In genomic region chr19:38729653-38730469, GRCh38 we compare ENCODE assay signal across 8 cellular contexts. TPM values are rescaled to one million over a fixed set of nuclear protein-coding genes. Genes with fewer than 3 reads are reported as not detected.
A peak's percentile ranks its signal among the peaks of the same experiment; 100 is the strongest.
DNase-seq lines count a peak whose midpoint lies in the region; ATAC-seq, FAIRE-seq and TF ChIP-seq lines count a peak whose summit lies in the region.

No MANE protein-coding gene starts in this region.

- 76 to 93% methylated on average over 14 to 16 of the region's 17 CpGs for WGBS in upper lobe of left lung, 2 donors

- POLR2A ChIA-PET in AG04450 (lab: Yijun Ruan, JAX): interaction anchor here (0.6 kb wide), 1 partner anchor 102 kb away, joined by 3 read pairs; no protein-coding TSS in a partner anchor

- H2AFZ ChIP-seq in osteoblast (ENCODE audit: low read length): no peak overlapping the region

- ATAC-seq in esophagus mucosa: peak; percentile 46
- ATAC-seq in upper lobe of left lung (ENCODE audit: low FRiP score in 2 of 2): peak; percentile 68 to 69
- ATAC-seq in HG02840 (IDR thresholded peaks at IDR 0.05; ENCODE audit: low FRiP score, unreplicated experiment): no peak

- H3K9me3 ChIP-seq in AG04450 (ENCODE audit: control insufficient read depth, insufficient read depth, low read length) (no peaks in the 10 kb centered on the region; the same call in 1 of the 2 replicates), osteoblast (ENCODE audit: low read depth, low read length) (no peaks in the 10 kb centered on the region), upper lobe of left lung (no peaks in the 10 kb centered on the region)

- H3K36me3 ChIP-seq in osteoblast (ENCODE audit: insufficient read depth, low read length) (peaks cover 74% of the 10 kb centered on the region), upper lobe of left lung (peaks cover 26 to 74% (median 62%) of the 10 kb centered on the region in 4 donors)

- H3K4me1 ChIP-seq in osteoblast (ENCODE audit: insufficient read depth, low read length) (peaks cover 3% of the 10 kb centered on the region), upper lobe of left lung (peaks cover 34 to 66% (median 37%) of the 10 kb centered on the region in 4 donors)

- H3K79me2 ChIP-seq in osteoblast (ENCODE audit: insufficient read depth, low read length): peaks cover 10% of the 10 kb centered on the region

- H4K20me1 ChIP-seq in osteoblast (ENCODE audit: insufficient read depth, low read length): peaks cover 12% of the 10 kb centered on the region

- no peak for TF ChIP-seq POLR2A in upper lobe of left lung (IDR thresholded peaks at IDR 0.05)

- H3K4me3 ChIP-seq in AG04450 (ENCODE audit: low read depth, low read length) (no peak overlapping the region), osteoblast (ENCODE audit: insufficient read depth, low read length) (no peak overlapping the region), upper lobe of left lung (no peak overlapping the region)

- no peak overlapping the region for H3K4me2 ChIP-seq in osteoblast (ENCODE audit: insufficient read depth, low read length)

- TF ChIP-seq EP300 in upper lobe of left lung (IDR thresholded peaks at IDR 0.05): no peak

- peak; percentile 73 for FAIRE-seq in GM18507 (lab: Jason Lieb, UNC)

- H3K27ac ChIP-seq in AG04450 (ENCODE audit: low read depth, low read length): no peak overlapping the region
- no peak overlapping the region for H3K27ac ChIP-seq in osteoblast (ENCODE audit: low read depth, low read length)
- peak overlapping the region in 3 of 4 donors; percentile 55 to 83 (median 56) for H3K27ac ChIP-seq in upper lobe of left lung

- H3K27me3 ChIP-seq in AG04450 (ENCODE audit: control insufficient read depth, insufficient read depth, low read length) (no peaks in the 10 kb centered on the region), osteoblast (ENCODE audit: insufficient read depth, low read length) (no peaks in the 10 kb centered on the region), upper lobe of left lung (no peaks in the 10 kb centered on the region)

- no peak for DNase-seq in AG04450 (ENCODE audit: low read depth, low spot score)
- DNase-seq in GM18507 (ENCODE audit: extremely low spot score, insufficient read length, low read depth): no peak
- DNase-seq in NCI-H82 (lab: John Stamatoyannopoulos, UW): peak; percentile 86
- DNase-seq in activated CD8-positive, alpha-beta memory T cell treated with anti-CD3 and anti-CD28 coated beads, Interleukin-2, amount 50 U/mL, for 48 hours: peak; percentile 95
- peak; percentile 95 for DNase-seq in osteoblast (ENCODE audit: insufficient read length, low spot score, missing footprints)
- peak; percentile 69 to 96 for DNase-seq in upper lobe of left lung

- TF ChIP-seq CTCF in AG04450 (IDR thresholded peaks at IDR 0.05; ENCODE audit: low read depth, low read length) (peak; percentile 80), osteoblast (IDR thresholded peaks at IDR 0.05; ENCODE audit: extremely low read depth, low read depth, low read length) (peak; percentile 75), upper lobe of left lung (IDR thresholded peaks at IDR 0.05) (peak; percentile 74 to 80 (median 77))

- CTCF ChIA-PET in AG04450 (lab: Charles Lee): interaction anchor here (0.6 to 1.3 kb wide), 19 partner anchors 10 to 745 kb away, joined by 3 to 7 read pairs (median 3); partner anchors contain the start of genes CAPN12, MRPS12, NFKBIB and SARS2

RNA-seq across cellular contexts. Expression of gene CAPN12, which starts 14.4 kb away (rescaled TPM):
- 0.66 and 0.69 TPM in 2 replicates for polyA plus RNA-seq in AG04450 (2011; rRNA removed)
- not detected in 2 replicates for polyA minus RNA-seq in AG04450 (2011; rRNA and poly(A)+ RNA removed)
- 2.2 TPM for total RNA-seq in esophagus mucosa
- not detected in 2 replicates for total RNA-seq in osteoblast
- total RNA-seq in upper lobe of left lung: 10 to 100 TPM in 3 of 6 donors, 1 to 10 TPM in 3; 5.2 to 93.2 (median 11.1) TPM

RNA-seq across cellular contexts. Expression of gene LGALS7, which starts 43.5 kb away (rescaled TPM):
- not detected in 2 replicates for polyA plus RNA-seq in AG04450 (2011; rRNA removed)
- polyA minus RNA-seq in AG04450 (2011; rRNA and poly(A)+ RNA removed): not detected in 2 replicates
- total RNA-seq in esophagus mucosa: 684 TPM
- not detected in 2 replicates for total RNA-seq in osteoblast
- total RNA-seq in upper lobe of left lung: not detected

RNA-seq across cellular contexts. Expression of gene LGALS7B, which starts 59.1 kb away (rescaled TPM):
- polyA plus RNA-seq in AG04450 (2011; rRNA removed): not detected in 2 replicates
- not detected in 2 replicates for polyA minus RNA-seq in AG04450 (2011; rRNA and poly(A)+ RNA removed)
- total RNA-seq in esophagus mucosa: 886 TPM
- not detected in 2 replicates for total RNA-seq in osteoblast
- 10 to 100 TPM in 1 of 6 donors, not detected in 5; 12.4 TPM for total RNA-seq in upper lobe of left lung

Comparison
In these comparisons a context has a peak if more than half of its experiments do, and no peak if none do; other contexts are left out.
1. DNase-seq: peak in NCI-H82 (single experiment), activated CD8-positive, alpha-beta memory T cell treated with anti-CD3 and anti-CD28 coated beads, Interleukin-2, amount 50 U/mL, for 48 hours (single experiment), osteoblast (single experiment) and upper lobe of left lung (2 of 2); none in AG04450 (single experiment) and GM18507 (single experiment).
2. H3K27ac ChIP-seq: peak in upper lobe of left lung (3 of 4); none in AG04450 (single experiment) and osteoblast (single experiment).
3. RNA of gene LGALS7, which starts 43.5 kb away (total RNA-seq): 684 TPM in esophagus mucosa (single experiment); not detected in osteoblast and not detected in upper lobe of left lung; every median in the first group is over 100 times any median in the second.
4. RNA of gene LGALS7B, which starts 59.1 kb away (total RNA-seq): 886 TPM in esophagus mucosa (single experiment); 12.4 TPM in upper lobe of left lung and not detected in osteoblast; every median in the first group is over 10 times any median in the second.
5. Peak in every context shown above with its lines, with median percentiles within 50 percentile points of each other: CTCF ChIP-seq.